8 cellular contexts compared by ENCODE assay signal in genomic region chr11:74011360-74012071, GRCh38. TPM values are rescaled to one million over a fixed set of nuclear protein-coding genes. Genes with fewer than 3 reads are reported as not detected.
DNase-seq lines count a peak whose midpoint lies in the region; ATAC-seq and TF ChIP-seq lines count a peak whose summit lies in the region.

No MANE protein-coding gene starts in this region.

- no peaks in the 10 kb centered on the region for H3K9me3 ChIP-seq in neuronal stem cell (replicated peaks in 1 of 2; ENCODE audit: control insufficient read depth in 2 of 2, insufficient read depth in 1 of 2, low read depth in 1 of 2, low read length in 2 of 2)

- H2BK12ac ChIP-seq in neuronal stem cell (ENCODE audit: low read length) = no peak overlapping the region

- H2BK120ac ChIP-seq in neuronal stem cell (ENCODE audit: low read depth, low read length) = no peak overlapping the region

- no peak overlapping the region for H3K4me2 ChIP-seq in neuronal stem cell (ENCODE audit: insufficient read depth, low read length, poor library complexity, severe bottlenecking)

- H3K79me1 ChIP-seq in neuronal stem cell (ENCODE audit: low read depth, low read length) = no peaks in the 10 kb centered on the region

- peaks cover 9 to 47% of the 10 kb centered on the region in 2 donors for H3K36me3 ChIP-seq in neuronal stem cell (replicated peaks in 1 of 2; ENCODE audit: control insufficient read depth in 2 of 2, insufficient read depth in 2 of 2, low read length in 2 of 2)

- peaks cover 0 to 2% of the 10 kb centered on the region in 2 donors for H3K4me1 ChIP-seq in neuronal stem cell (ENCODE audit: control insufficient read depth in 2 of 2, insufficient read depth in 1 of 2, low read depth in 1 of 2, low read length in 2 of 2)

- no peak overlapping the region for H3K4ac ChIP-seq in neuronal stem cell (ENCODE audit: low read length)

- no peak overlapping the region for H2BK15ac ChIP-seq in neuronal stem cell (ENCODE audit: low read length)

- no peak overlapping the region for H4K8ac ChIP-seq in neuronal stem cell (ENCODE audit: low read depth, low read length)

- no peak overlapping the region for H3K23ac ChIP-seq in neuronal stem cell (ENCODE audit: low read depth, low read length, poor library complexity)

- H3K14ac ChIP-seq in neuronal stem cell (ENCODE audit: low read length) = no peak overlapping the region

- no peak overlapping the region for H2AK5ac ChIP-seq in neuronal stem cell (ENCODE audit: low read depth, low read length)

- TF ChIP-seq CTCF in choroid plexus epithelial cell (conservative IDR thresholded peaks at IDR 0.05; ENCODE audit: low read depth, low read length) = no peak

- peak; percentile 68 for ATAC-seq in GM19467 (IDR thresholded peaks at IDR 0.05; ENCODE audit: unreplicated experiment)

- H3K4me3 ChIP-seq in choroid plexus epithelial cell (ENCODE audit: low read depth, low read length) = no peak overlapping the region
- no peak overlapping the region for H3K4me3 ChIP-seq in neuronal stem cell (ENCODE audit: low read length in 2 of 2)

- no peaks in the 10 kb centered on the region for H3K27me3 ChIP-seq in neuronal stem cell (ENCODE audit: control insufficient read depth in 3 of 3, insufficient read depth in 3 of 3, low read depth in 1 of 3, low read length in 3 of 3)

- DNase-seq in AG08395 (ENCODE audit: low spot score) (peak; percentile 10), KG1 (lab: John Stamatoyannopoulos, UW) (peak; percentile 37), choroid plexus epithelial cell (ENCODE audit: low read depth) (peak; percentile 78), NCI-H1048 (lab: John Stamatoyannopoulos, UW) (no peak), neuronal stem cell (ENCODE audit: low spot score) (no peak), NCI-H1930 (lab: John Stamatoyannopoulos, UW) (no peak)
- DNase-seq in stimulated activated CD8-positive, alpha-beta memory T cell treated with anti-CD3 and anti-CD28 coated beads, Interleukin-2, amount 100 ng/mL, for 48 hours (ENCODE audit: low read depth in 2 of 2) = peak; percentile 45 to 49

- H3K18ac ChIP-seq in neuronal stem cell (ENCODE audit: low read length) = no peak overlapping the region

- H2BK5ac ChIP-seq in neuronal stem cell (ENCODE audit: low read length) = no peak overlapping the region

- H2AFZ ChIP-seq in neuronal stem cell (ENCODE audit: low read length) = no peak overlapping the region

- no peak overlapping the region for H3K9ac ChIP-seq in neuronal stem cell (ENCODE audit: low read depth, low read length, poor library complexity)

- no CpG with 5 or more reads among the region's 8 CpGs for WGBS in neuronal stem cell (ENCODE audit: extremely low coverage in 2 of 2, insufficient read length in 2 of 2, insufficient replicate concordance in 1 of 2), 2 donors

- no peak overlapping the region for H3K27ac ChIP-seq in neuronal stem cell (replicated peaks; ENCODE audit: low read length)

- H4K91ac ChIP-seq in neuronal stem cell (ENCODE audit: low read depth, low read length, poor library complexity) = no peak overlapping the region

RNA-seq across cellular contexts. Expression of gene UCP3, which starts 2.6 kb away (rescaled TPM):
- polyA plus RNA-seq in neuronal stem cell (2013, experiment 1 of 2) = 0.68 TPM
- 0.89 TPM for polyA plus RNA-seq in neuronal stem cell (2013, experiment 2 of 2)

RNA-seq across cellular contexts. Expression of gene UCP2, which starts 28.9 kb away (rescaled TPM):
- polyA plus RNA-seq in neuronal stem cell (2013, experiment 1 of 2) = 66.7 TPM
- polyA plus RNA-seq in neuronal stem cell (2013, experiment 2 of 2) = 65.7 TPM

Comparison
In these comparisons a context has a peak if more than half of its experiments do, and no peak if none do; other contexts are left out.
1. DNase-seq: peak in AG08395 (single experiment), KG1 (single experiment), choroid plexus epithelial cell (single experiment) and stimulated activated CD8-positive, alpha-beta memory T cell treated with anti-CD3 and anti-CD28 coated beads, Interleukin-2, amount 100 ng/mL, for 48 hours (2 of 2); none in NCI-H1048 (single experiment), neuronal stem cell (single experiment) and NCI-H1930 (0 of 2).